Comparison of ENCODE assay signal across 13 cellular contexts in the genomic region with DNA sequence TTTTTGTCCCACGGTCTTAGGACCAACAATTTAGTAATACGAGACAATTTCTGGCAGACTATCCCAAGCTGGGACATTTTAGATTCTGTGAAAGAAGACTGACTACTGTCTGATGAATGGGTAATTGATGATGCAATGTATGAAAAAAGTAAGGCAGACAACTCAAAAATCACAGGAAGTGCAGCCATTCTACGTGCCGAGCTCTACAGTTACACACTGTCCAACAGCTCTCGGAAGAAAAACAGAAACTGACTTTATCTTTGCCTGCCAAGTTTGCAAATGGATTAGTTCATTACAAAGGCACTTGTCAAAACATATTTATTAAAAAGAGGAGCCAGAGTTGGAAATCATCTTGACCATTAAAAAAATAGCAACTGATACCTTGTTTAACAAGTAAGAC. TPM values are rescaled to one million over a fixed set of nuclear protein-coding genes. Genes with fewer than 3 reads are reported as not detected.
DNase-seq lines count a peak whose midpoint lies in the region; ATAC-seq and TF ChIP-seq lines count a peak whose summit lies in the region.
"Had no signal": no experiment of that assay in that cellular context is flagged by ENCODE, and none has a peak within 500 bp of the region (broad histone marks: within the 10 kb centered on the region; RNA-seq: fewer than 3 reads in every experiment).

No MANE protein-coding gene starts in this region.

- peak overlapping the region; percentile 69 for H3K27ac ChIP-seq in left ventricle myocardium inferior (replicated peaks)
- H3K27ac ChIP-seq: SK-N-MC had no signal

- TF ChIP-seq CTCF in astrocyte of the spinal cord (IDR thresholded peaks at IDR 0.05; ENCODE audit: low read depth, low read length) (no peak), left ventricle myocardium inferior (IDR thresholded peaks at IDR 0.05; ENCODE audit: borderline replicate concordance) (no peak)

- H3K9me3 ChIP-seq in MG63: no peaks in the 10 kb centered on the region
- no peaks in the 10 kb centered on the region for H3K9me3 ChIP-seq in left ventricle myocardium inferior (replicated peaks)

- intact Hi-C loops in left ventricle myocardium inferior (cut with micrococcal nuclease): no loop called here

- ATAC-seq in GM19351 (IDR thresholded peaks at IDR 0.05; ENCODE audit: unreplicated experiment): no peak
- ATAC-seq in GM19455 (IDR thresholded peaks at IDR 0.05; ENCODE audit: unreplicated experiment): no peak
- ATAC-seq: natural killer cell treated with Interleukin-12 subunit alpha and Interleukin-12 subunit beta and Interleukin-15 and Interleukin-18, amount 100 ng/mL, for 72 hours had no signal

- H3K27me3 Mint-ChIP-seq in T-helper 2 cell treated with Interferon-gamma antibody and Interleukin-4, amounts not matched to agents 5 μg/mL and 100 μg/mL, for 36 hours (ENCODE audit: low read depth): peaks cover 45% of the 10 kb centered on the region

- H3K27ac Mint-ChIP-seq in T-helper 2 cell treated with Interferon-gamma antibody and Interleukin-4, amounts not matched to agents 5 μg/mL and 100 μg/mL, for 36 hours: no peak overlapping the region
- H3K27ac Mint-ChIP-seq: natural killer cell treated with Interleukin-12 subunit alpha and Interleukin-12 subunit beta and Interleukin-15 and Interleukin-18, amount 100 ng/mL, for 72 hours had no signal

- H3K4me3 Mint-ChIP-seq in T-helper 2 cell treated with Interferon-gamma antibody and Interleukin-4, amounts not matched to agents 5 μg/mL and 100 μg/mL, for 36 hours: no peak overlapping the region
- H3K4me3 Mint-ChIP-seq: natural killer cell treated with Interleukin-12 subunit alpha and Interleukin-12 subunit beta and Interleukin-15 and Interleukin-18, amount 100 ng/mL, for 72 hours had no signal

- H3K4me1 Mint-ChIP-seq in T-helper 2 cell treated with Interferon-gamma antibody and Interleukin-4, amounts not matched to agents 5 μg/mL and 100 μg/mL, for 36 hours (ENCODE audit: low read depth): peaks cover 6% of the 10 kb centered on the region

- H3K36me3 Mint-ChIP-seq in T-helper 2 cell treated with Interferon-gamma antibody and Interleukin-4, amounts not matched to agents 5 μg/mL and 100 μg/mL, for 36 hours (ENCODE audit: low read depth): no peaks in the 10 kb centered on the region
- H3K36me3 Mint-ChIP-seq: natural killer cell treated with Interleukin-12 subunit alpha and Interleukin-12 subunit beta and Interleukin-15 and Interleukin-18, amount 100 ng/mL, for 72 hours had no signal

- no peaks in the 10 kb centered on the region for H3K9me3 Mint-ChIP-seq in T-helper 2 cell treated with Interferon-gamma antibody and Interleukin-4, amounts not matched to agents 5 μg/mL and 100 μg/mL, for 36 hours
- H3K9me3 Mint-ChIP-seq: natural killer cell treated with Interleukin-12 subunit alpha and Interleukin-12 subunit beta and Interleukin-15 and Interleukin-18, amount 100 ng/mL, for 72 hours had no signal

- H3K4me3 ChIP-seq in MG63: peak overlapping the region; percentile 12; the same call in 1 of the 2 replicates
- no peak overlapping the region for H3K4me3 ChIP-seq in astrocyte of the spinal cord (ENCODE audit: low read depth, low read length)
- H3K4me3 ChIP-seq in left ventricle myocardium inferior: peak overlapping the region; percentile 9
- H3K4me3 ChIP-seq: SK-N-MC had no signal

- DNase-seq in MG63: peak; percentile 33
- DNase-seq in astrocyte of the spinal cord (ENCODE audit: low read depth, low spot score): peak; percentile 37
- no peak for DNase-seq in left ventricle myocardium inferior
- DNase-seq in stromal cell of bone marrow (ENCODE audit: low read depth): peak; percentile 35
- no peak for DNase-seq in T-helper 2 cell treated with Interferon-gamma antibody and Interleukin-4, amounts not matched to agents 5 μg/mL and 100 μg/mL, for 36 hours (ENCODE audit: low spot score)
- DNase-seq in NCI-H1105 (lab: John Stamatoyannopoulos, UW): no peak
- DNase-seq: anterior cingulate cortex, DMS53, NCI-H2107 had no signal

- in situ Hi-C loops in astrocyte of the spinal cord (cut with HindIII; ENCODE audit: low sequenced_read_pairs): no loop called here

- H3K27me3 ChIP-seq in MG63 (no peaks in the 10 kb centered on the region), left ventricle myocardium inferior (ENCODE audit: low read depth) (no peaks in the 10 kb centered on the region)

- peaks cover 31% of the 10 kb centered on the region for H3K4me1 ChIP-seq in left ventricle myocardium inferior

- no peaks in the 10 kb centered on the region for H3K36me3 ChIP-seq in MG63
- H3K36me3 ChIP-seq in left ventricle myocardium inferior: no peaks in the 10 kb centered on the region

RNA-seq across cellular contexts. Expression of gene ZBTB8B, which starts 31.3 kb away (rescaled TPM):
- not detected in 2 replicates for total RNA-seq in MG63 (2014; rRNA removed; shearing (Covaris generic); ENCODE audit: low replicate concordance)
- 0.03 TPM for total RNA-seq in left ventricle myocardium inferior
- total RNA-seq: natural killer cell treated with Interleukin-12 subunit alpha and Interleukin-12 subunit beta and Interleukin-15 and Interleukin-18, amount 100 ng/mL, for 72 hours had no signal

RNA-seq across cellular contexts. Expression of gene ZBTB8A, which starts 43.1 kb away (rescaled TPM):
- 2.6 and 3.2 TPM in 2 replicates for total RNA-seq in MG63 (2014; rRNA removed; shearing (Covaris generic); ENCODE audit: low replicate concordance)
- total RNA-seq in left ventricle myocardium inferior: 3.4 TPM

Comparison
In these comparisons a context has a peak if more than half of its experiments do, and no peak if none do; other contexts are left out.
1. DNase-seq: peak in MG63 (single experiment), astrocyte of the spinal cord (single experiment) and stromal cell of bone marrow (single experiment); none in left ventricle myocardium inferior (single experiment), T-helper 2 cell treated with Interferon-gamma antibody and Interleukin-4, amounts not matched to agents 5 μg/mL and 100 μg/mL, for 36 hours (single experiment) and NCI-H1105 (single experiment).